ENCODE assay signal across 10 cellular contexts in the genomic region with DNA sequence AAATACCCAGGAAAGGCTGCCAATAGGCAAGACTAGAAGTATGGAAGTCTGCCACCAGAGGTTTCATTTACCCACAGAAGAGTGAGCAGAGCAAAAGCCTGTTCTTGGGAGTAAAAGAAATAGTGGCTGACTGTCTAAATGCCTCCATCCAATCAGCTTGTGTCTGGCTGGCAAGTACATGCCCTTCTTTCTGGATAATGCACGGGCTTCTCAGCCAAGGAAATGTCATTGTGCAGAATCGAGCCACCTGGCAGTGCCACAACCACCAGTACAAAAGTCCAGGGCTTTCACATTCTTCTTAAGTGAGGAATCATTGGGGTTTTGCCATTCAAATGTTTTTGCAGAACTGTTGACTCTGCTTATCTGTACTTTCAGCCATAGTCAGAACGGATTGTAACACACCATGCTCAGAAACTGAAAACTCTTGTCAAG. TPM values are rescaled to one million over a fixed set of nuclear protein-coding genes. Genes with fewer than 3 reads are reported as not detected.
DNase-seq lines count a peak whose midpoint lies in the region; ATAC-seq, FAIRE-seq and TF ChIP-seq lines count a peak whose summit lies in the region.
"Had no signal": no experiment of that assay in that cellular context is flagged by ENCODE, and none has a peak within 500 bp of the region (broad histone marks: within the 10 kb centered on the region; RNA-seq: fewer than 3 reads in every experiment).

No MANE protein-coding gene starts in this region.

- H3K27me3 ChIP-seq in bronchial epithelial cell (ENCODE audit: control insufficient read depth, insufficient read depth, low read length) (no peaks in the 10 kb centered on the region), thoracic aorta (replicated peaks; ENCODE audit: insufficient read depth) (no peaks in the 10 kb centered on the region)

- H3K36me3 ChIP-seq in bronchial epithelial cell (ENCODE audit: control insufficient read depth, insufficient read depth, low read length) (no peaks in the 10 kb centered on the region), thoracic aorta (no peaks in the 10 kb centered on the region)

- H3K4me3 ChIP-seq in bronchial epithelial cell (ENCODE audit: low read depth, low read length) (no peak overlapping the region), thoracic aorta (no peak overlapping the region)

- no peak for FAIRE-seq in bronchial epithelial cell (lab: Jason Lieb, UNC)

- no peak for TF ChIP-seq CTCF in bronchial epithelial cell (IDR thresholded peaks at IDR 0.05; ENCODE audit: insufficient read depth, low read length, severe bottlenecking)
- peak; percentile 24 for TF ChIP-seq CTCF in thoracic aorta (IDR thresholded peaks at IDR 0.05)

- peak; percentile 81 for DNase-seq in LHCN-M2 (ENCODE audit: low read depth)
- DNase-seq in bronchial epithelial cell (ENCODE audit: low read depth): peak; percentile 29
- DNase-seq in kidney glomerular epithelial cell (lab: John Stamatoyannopoulos, UW): peak; percentile 52
- DNase-seq in thoracic aorta (ENCODE audit: low spot score): peak; percentile 58
- no peak for DNase-seq in NCI-H146 treated with DMSO at 0.1 percent for 48 hours (lab: John Stamatoyannopoulos, UW; ENCODE audit: unreplicated experiment)
- no peak for DNase-seq in retina
- DNase-seq: H9, natural killer cell, SHP77 treated with DMSO at 0.1 percent for 48 hours had no signal

- peak overlapping the region in 1 of 2 donors; percentile 78 for H3K27ac ChIP-seq in thoracic aorta

- peaks cover 6 to 20% of the 10 kb centered on the region in 2 donors for H3K4me1 ChIP-seq in thoracic aorta (ENCODE audit: control insufficient read depth in 1 of 2, low read depth in 2 of 2)

- ATAC-seq in thoracic aorta (ENCODE audit: insufficient number of reproducible peaks, low FRiP score, low read depth) (peak; percentile 98), GM21529 (IDR thresholded peaks at IDR 0.05; ENCODE audit: unreplicated experiment) (no peak)
- ATAC-seq: natural killer cell had no signal

- H3K9me3 ChIP-seq in thoracic aorta: no peaks in the 10 kb centered on the region

RNA-seq across cellular contexts. Expression of a gene that starts 10.1 kb away (rescaled TPM):
- total RNA-seq in LHCN-M2 (2014; rRNA removed): 9.0 and 9.4 TPM in 2 replicates
- 3.6 TPM for polyA plus RNA-seq in LHCN-M2 (2012)
- 3.9 and 5.5 TPM in 2 replicates for total RNA-seq in bronchial epithelial cell
- total RNA-seq in thoracic aorta: 10 to 100 TPM in 1 of 2 donors, 1 to 10 TPM in 1; 4.3 to 13.8 TPM

Comparison
In these comparisons a context has a peak if more than half of its experiments do, and no peak if none do; other contexts are left out.
1. DNase-seq: peak in LHCN-M2 (single experiment), bronchial epithelial cell (single experiment), kidney glomerular epithelial cell (single experiment) and thoracic aorta (single experiment); none in NCI-H146 treated with DMSO at 0.1 percent for 48 hours (single experiment) and retina (single experiment).